8 cellular contexts compared by ENCODE assay signal in the genomic region with DNA sequence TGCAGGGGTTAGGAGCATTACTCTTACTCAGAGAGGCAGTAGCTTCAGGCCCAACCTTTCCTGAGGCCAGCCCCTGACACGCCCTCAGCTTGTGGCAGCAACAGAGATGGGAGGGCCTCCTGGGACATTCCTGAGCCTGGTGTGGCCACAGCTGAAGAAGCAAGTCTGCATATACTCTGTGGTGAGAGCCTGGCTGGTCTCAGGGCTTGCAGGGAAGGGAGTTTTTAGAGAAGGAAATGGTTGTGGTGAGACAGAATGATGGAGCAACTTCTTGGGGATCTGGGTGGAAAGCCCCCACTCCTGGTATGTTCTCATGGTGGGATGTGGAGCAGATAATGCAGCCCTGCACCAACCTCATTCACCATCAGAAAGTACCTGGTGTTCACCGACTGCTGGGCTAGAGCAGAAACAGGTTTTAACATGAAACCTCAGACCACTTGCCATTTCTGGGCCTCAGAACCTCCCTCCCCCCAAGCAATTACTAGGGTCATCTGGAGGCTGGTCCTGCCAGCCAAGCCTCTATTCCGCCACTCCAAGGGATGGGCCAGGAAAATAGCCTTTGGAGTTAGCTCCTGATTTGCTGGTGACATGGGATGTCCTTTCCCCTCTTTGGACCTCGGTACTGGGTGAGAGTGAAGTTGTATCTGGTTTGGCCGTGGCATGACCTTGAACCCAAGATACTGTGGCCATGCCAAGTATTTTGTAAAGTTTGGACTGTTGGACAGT. TPM values are rescaled to one million over a fixed set of nuclear protein-coding genes. Genes with fewer than 3 reads are reported as not detected.
DNase-seq lines count a peak whose midpoint lies in the region; ATAC-seq and TF ChIP-seq lines count a peak whose summit lies in the region.

No MANE protein-coding gene starts in this region.

- POLR2A ChIA-PET in A673 (lab: Charles Lee; ENCODE audit: low non-redundant PET) = no interaction called here

- CTCF ChIA-PET in A673 (lab: Charles Lee) = interaction anchor here (0.6 kb wide), 1 partner anchor 8 kb away, joined by 3 read pairs; no protein-coding TSS in a partner anchor

- peaks cover 53% of the 10 kb centered on the region for H3K4me1 Mint-ChIP-seq in osteocyte (ENCODE audit: unreplicated experiment)

- H3K4me3 ChIP-seq in A673 (ENCODE audit: low read depth, low read length, poor library complexity, severe bottlenecking) = no peak overlapping the region
- no peak overlapping the region for H3K4me3 ChIP-seq in fibroblast of the aortic adventitia (ENCODE audit: low read depth, low read length)

- H3K27ac Mint-ChIP-seq in osteocyte (ENCODE audit: unreplicated experiment) = peak overlapping the region; percentile 91

- no peaks in the 10 kb centered on the region for H3K36me3 Mint-ChIP-seq in osteocyte (ENCODE audit: unreplicated experiment)

- H3K27me3 Mint-ChIP-seq in osteocyte (ENCODE audit: unreplicated experiment) = no peaks in the 10 kb centered on the region

- H3K9me3 ChIP-seq in A673 (ENCODE audit: low read depth, low read length, poor library complexity, severe bottlenecking) = no peaks in the 10 kb centered on the region

- ATAC-seq in GM18511 (IDR thresholded peaks at IDR 0.05; ENCODE audit: unreplicated experiment) (peak; percentile 84), HG02884 (IDR thresholded peaks at IDR 0.05; ENCODE audit: unreplicated experiment) (peak; percentile 83)

- DNase-seq in A673 (ENCODE audit: low spot score) = peak; percentile 79
- DNase-seq in NCI-H2107 (lab: John Stamatoyannopoulos, UW) = peak; percentile 30
- DNase-seq in activated CD8-positive, alpha-beta memory T cell treated with anti-CD3 and anti-CD28 coated beads, Interleukin-2, amount 50 U/mL, for 48 hours = peak; percentile 84
- peak; percentile 97 for DNase-seq in fibroblast of the aortic adventitia (ENCODE audit: low read depth)
- DNase-seq in osteocyte (ENCODE audit: extremely low spot score, unreplicated experiment) = peak; percentile 92
- no peak for DNase-seq in NCI-H345 (lab: John Stamatoyannopoulos, UW)

- no peaks in the 10 kb centered on the region for H3K4me1 ChIP-seq in A673 (ENCODE audit: insufficient read depth, low read length, poor library complexity, severe bottlenecking)

- no peak for TF ChIP-seq CTCF in A673 (conservative IDR thresholded peaks at IDR 0.05; ENCODE audit: low read depth, low read length)
- no peak for TF ChIP-seq CTCF in fibroblast of the aortic adventitia (IDR thresholded peaks at IDR 0.05; ENCODE audit: insufficient read depth, low read length)
- TF ChIP-seq CTCF in osteocyte (IDR thresholded peaks at IDR 0.05) = no peak

- H3K27me3 ChIP-seq in A673 (replicated peaks; ENCODE audit: insufficient read depth, low read depth, low read length, poor library complexity) = no peaks in the 10 kb centered on the region

- H3K36me3 ChIP-seq in A673 (ENCODE audit: insufficient read depth, low read length, poor library complexity, severe bottlenecking) = no peaks in the 10 kb centered on the region

- no peak overlapping the region for H3K27ac ChIP-seq in A673 (ENCODE audit: low read depth, low read length, poor library complexity, severe bottlenecking)

- H3K9me3 Mint-ChIP-seq in osteocyte (ENCODE audit: unreplicated experiment) = no peaks in the 10 kb centered on the region

- intact Hi-C loops in A673 (cut with micrococcal nuclease; ENCODE audit: unreplicated experiment) = no loop called here

- H3K4me3 Mint-ChIP-seq in osteocyte (ENCODE audit: unreplicated experiment) = peak overlapping the region; percentile 15

- BruUV-seq in A673 (replicated peaks; lab: Mats Ljungman, UMichigan) = no TSS peak

RNA-seq across cellular contexts. Expression of gene RNF19B, which starts 28.0 kb away (rescaled TPM):
- total RNA-seq in A673 (2021) (14.3 and 14.5 TPM in 2 replicates), fibroblast of the aortic adventitia (ENCODE audit: low replicate concordance) (8.5 and 23.0 TPM in 2 replicates), osteocyte (12.6 and 15.3 TPM in 2 replicates)

RNA-seq across cellular contexts. Expression of gene AK2, which starts 44.0 kb away (rescaled TPM):
- total RNA-seq in A673 (2021) = 196 and 208 TPM in 2 replicates
- 155 and 373 TPM in 2 replicates for total RNA-seq in fibroblast of the aortic adventitia (ENCODE audit: low replicate concordance)
- 93.0 and 94.6 TPM in 2 replicates for total RNA-seq in osteocyte
